In genomic region chrX:154458954-154459829, GRCh38 we compare ENCODE assay signal across 8 cellular contexts. TPM values are rescaled to one million over a fixed set of nuclear protein-coding genes. Genes with fewer than 3 reads are reported as not detected.
DNase-seq lines count a peak whose midpoint lies in the region; ATAC-seq and TF ChIP-seq lines count a peak whose summit lies in the region.

No MANE protein-coding gene starts in this region.

- no peaks in the 10 kb centered on the region for H3K9me3 ChIP-seq in CD4-positive, CD25-positive, alpha-beta regulatory T cell (ENCODE audit: control insufficient read depth in 2 of 2, low read length in 2 of 2)
- H3K9me3 ChIP-seq in HUES6 (ENCODE audit: control insufficient read depth, insufficient read depth, low read depth, low read length) = peaks cover 24% of the 10 kb centered on the region; the same call in 1 of the 2 replicates
- no peaks in the 10 kb centered on the region for H3K9me3 ChIP-seq in trophoblast cell (ENCODE audit: insufficient read depth, low read depth, low read length)

- no CpG with 5 or more reads among the region's 16 CpGs for WGBS in trophoblast cell (ENCODE audit: extremely low coverage, insufficient coverage, insufficient read length)

- peak overlapping the region; percentile 94 for H3K4ac ChIP-seq in trophoblast cell (ENCODE audit: low read depth, low read length)

- H3K4me3 ChIP-seq in CD4-positive, CD25-positive, alpha-beta regulatory T cell (ENCODE audit: low read depth, low read length) = peak overlapping the region; percentile 68
- H3K4me3 ChIP-seq in HUES6 (ENCODE audit: low read depth, low read length) (peak overlapping the region; percentile 75), trophoblast cell (ENCODE audit: low read depth, low read length) (peak overlapping the region; percentile 92)

- ATAC-seq in CD4-positive, CD25-positive, alpha-beta regulatory T cell (ENCODE audit: low read depth in 2 of 2) = peak in 1 of 2 donors; percentile 35
- ATAC-seq in activated B cell treated with CpG ODN at 0.5 μM for 24 hours (ENCODE audit: low read depth) = peak; percentile 41
- no peak for ATAC-seq in GM19395 (IDR thresholded peaks at IDR 0.05; ENCODE audit: unreplicated experiment)

- TF ChIP-seq CTCF in activated B cell treated with CpG ODN at 0.5 μM for 24 hours (IDR thresholded peaks at IDR 0.05) = no peak

- peaks cover 15% of the 10 kb centered on the region for H3K4me1 ChIP-seq in CD4-positive, CD25-positive, alpha-beta regulatory T cell (ENCODE audit: control insufficient read depth, insufficient read depth, low read length, poor library complexity, severe bottlenecking)
- H3K4me1 ChIP-seq in HUES6 (ENCODE audit: control insufficient read depth, insufficient read depth, low read length) (peaks cover 3% of the 10 kb centered on the region; the same call in 1 of the 2 replicates), trophoblast cell (ENCODE audit: control insufficient read depth in 1 of 2, insufficient read depth in 2 of 2, low read length in 2 of 2) (peaks cover 0 to 10% of the 10 kb centered on the region in 2 experiments)

- H2AFZ ChIP-seq in trophoblast cell (ENCODE audit: insufficient read depth, low read length, poor library complexity) = peak overlapping the region; percentile 39

- H3K23ac ChIP-seq in trophoblast cell (ENCODE audit: low read length) = no peak overlapping the region

- no peaks in the 10 kb centered on the region for H3K9me3 Mint-ChIP-seq in CD4-positive, CD25-positive, alpha-beta regulatory T cell
- H3K9me3 Mint-ChIP-seq in activated B cell treated with CpG ODN at 0.5 μM for 24 hours = no peaks in the 10 kb centered on the region

- peak overlapping the region in 1 of 3 donors; percentile 84 for H3K27ac Mint-ChIP-seq in CD4-positive, CD25-positive, alpha-beta regulatory T cell
- H3K27ac Mint-ChIP-seq in activated B cell treated with CpG ODN at 0.5 μM for 24 hours = peak overlapping the region; percentile 30

- peak overlapping the region; percentile 85 to 91 (median 86) for H3K4me3 Mint-ChIP-seq in CD4-positive, CD25-positive, alpha-beta regulatory T cell
- peak overlapping the region; percentile 83 for H3K4me3 Mint-ChIP-seq in activated B cell treated with CpG ODN at 0.5 μM for 24 hours

- peaks cover 3 to 25% (median 6%) of the 10 kb centered on the region in 4 donors for H3K4me1 Mint-ChIP-seq in CD4-positive, CD25-positive, alpha-beta regulatory T cell
- peaks cover 14% of the 10 kb centered on the region for H3K4me1 Mint-ChIP-seq in activated B cell treated with CpG ODN at 0.5 μM for 24 hours

- peak in 2 of 3 donors; percentile 16 to 41 for DNase-seq in CD4-positive, CD25-positive, alpha-beta regulatory T cell
- DNase-seq in activated B cell treated with CpG ODN at 0.5 μM for 24 hours (no peak), germinal center (ENCODE audit: low spot score) (peak; percentile 11), trophoblast cell (no peak), NOMO-1 treated with dmso at 0.1 percent for 144 hours (lab: John Stamatoyannopoulos, UW; ENCODE audit: unreplicated experiment) (no peak), NCI-H774 (lab: John Stamatoyannopoulos, UW) (no peak)

- no peak overlapping the region for H2BK5ac ChIP-seq in trophoblast cell (ENCODE audit: low read depth, low read length, poor library complexity)

- peak overlapping the region; percentile 58 for H3K14ac ChIP-seq in trophoblast cell (ENCODE audit: low read length)

- H3K9ac ChIP-seq in HUES6 (ENCODE audit: low read length) (peak overlapping the region; percentile 63), trophoblast cell (ENCODE audit: low read length) (no peak overlapping the region)

- peak overlapping the region; percentile 1 for H4K12ac ChIP-seq in trophoblast cell (ENCODE audit: low read depth, low read length)

- H3K36me3 Mint-ChIP-seq in CD4-positive, CD25-positive, alpha-beta regulatory T cell = no peaks in the 10 kb centered on the region
- H3K36me3 Mint-ChIP-seq in activated B cell treated with CpG ODN at 0.5 μM for 24 hours (ENCODE audit: low read depth) = peaks cover 19% of the 10 kb centered on the region

- H3K79me2 ChIP-seq in trophoblast cell (ENCODE audit: control insufficient read depth, insufficient read depth, low read length, poor library complexity) = peaks cover 10% of the 10 kb centered on the region

- no peak overlapping the region for H4K8ac ChIP-seq in trophoblast cell (ENCODE audit: low read depth, low read length)

- no peaks in the 10 kb centered on the region for H3K27me3 ChIP-seq in CD4-positive, CD25-positive, alpha-beta regulatory T cell (ENCODE audit: control insufficient read depth, insufficient read depth, low read length)
- H3K27me3 ChIP-seq in HUES6 (ENCODE audit: control insufficient read depth, insufficient read depth, low read length) = no peaks in the 10 kb centered on the region
- H3K27me3 ChIP-seq in trophoblast cell (ENCODE audit: insufficient read depth, low read length) = no peaks in the 10 kb centered on the region

- no peak overlapping the region for H2BK120ac ChIP-seq in trophoblast cell (ENCODE audit: insufficient read depth, low read length, poor library complexity)

- H3K18ac ChIP-seq in trophoblast cell (ENCODE audit: low read length) = peak overlapping the region; percentile 1

- CTCF ChIA-PET in activated B cell treated with CpG ODN at 0.5 μM for 24 hours (lab: Charles Lee) = interaction anchor here (0.7 to 1.4 kb wide), 2 partner anchors 68 to 86 kb away, joined by 3 read pairs; no protein-coding TSS in a partner anchor

- H3K4me2 ChIP-seq in trophoblast cell (ENCODE audit: low read length) = peak overlapping the region; percentile 54

- peak overlapping the region; percentile 76 for H4K91ac ChIP-seq in trophoblast cell (ENCODE audit: low read depth, low read length)

- H2BK12ac ChIP-seq in trophoblast cell (ENCODE audit: low read length) = no peak overlapping the region

- no peak overlapping the region for H2AK5ac ChIP-seq in trophoblast cell (ENCODE audit: low read length)

- peaks cover 8% of the 10 kb centered on the region for H3K79me1 ChIP-seq in trophoblast cell (ENCODE audit: low read length)

- peaks cover 4% of the 10 kb centered on the region for H3K27me3 Mint-ChIP-seq in CD4-positive, CD25-positive, alpha-beta regulatory T cell
- no peaks in the 10 kb centered on the region for H3K27me3 Mint-ChIP-seq in activated B cell treated with CpG ODN at 0.5 μM for 24 hours

- intact Hi-C loops in activated B cell treated with CpG ODN at 0.5 μM for 24 hours (cut with micrococcal nuclease) = loop anchor here (5.0 to 10.0 kb wide), 2 partner anchors 33 to 56 kb away; partner anchors contain the start of genes FAM3A and SLC10A3

- POLR2A ChIA-PET in activated B cell treated with CpG ODN at 0.5 μM for 24 hours (lab: Charles Lee) = interaction anchor here (0.6 to 3.0 kb wide), 12 partner anchors 10 to 68 kb away, joined by 3 to 27 read pairs (median 5); partner anchors contain the start of genes ATP6AP1, FAM3A, RPL10 and SLC10A3

- H3K27ac ChIP-seq in CD4-positive, CD25-positive, alpha-beta regulatory T cell (ENCODE audit: insufficient read depth, low read length, poor library complexity, severe bottlenecking) = peak overlapping the region; percentile 47
- H3K27ac ChIP-seq in HUES6 (ENCODE audit: low read depth, low read length) (no peak overlapping the region), trophoblast cell (ENCODE audit: low read depth, low read length) (no peak overlapping the region)

- peaks cover 5% of the 10 kb centered on the region for H3K36me3 ChIP-seq in CD4-positive, CD25-positive, alpha-beta regulatory T cell (ENCODE audit: control insufficient read depth, insufficient read depth, low read length)
- H3K36me3 ChIP-seq in HUES6 (ENCODE audit: control insufficient read depth, insufficient read depth, low read length) (peaks cover 29% of the 10 kb centered on the region), trophoblast cell (ENCODE audit: control insufficient read depth in 1 of 2, insufficient read depth in 2 of 2, low read length in 2 of 2) (peaks cover 37 to 38% of the 10 kb centered on the region in 2 experiments)

RNA-seq across cellular contexts. Expression of gene PLXNA3, which starts 1.1 kb away (rescaled TPM):
- 64.6 TPM for total RNA-seq in CD4-positive, CD25-positive, alpha-beta regulatory T cell
- 1 to 10 TPM in 1 of 4 donors, under 1 TPM in 3; 0.32 to 1.8 (median 0.34) TPM for polyA plus RNA-seq in CD4-positive, CD25-positive, alpha-beta regulatory T cell
- 58.9 and 69.5 TPM in 2 replicates for total RNA-seq in activated B cell treated with CpG ODN at 0.5 μM for 24 hours
- polyA plus RNA-seq in trophoblast cell (2013) = 43.5 and 48.7 TPM in 2 replicates

RNA-seq across cellular contexts. Expression of gene FAM50A, which starts 15.3 kb away (rescaled TPM):
- 55.1 TPM for total RNA-seq in CD4-positive, CD25-positive, alpha-beta regulatory T cell
- 10 to 100 TPM; 33.7 to 52.5 (median 38.6) TPM for polyA plus RNA-seq in CD4-positive, CD25-positive, alpha-beta regulatory T cell
- 52.5 and 56.0 TPM in 2 replicates for total RNA-seq in activated B cell treated with CpG ODN at 0.5 μM for 24 hours
- polyA plus RNA-seq in trophoblast cell (2013) = 90.4 and 92.5 TPM in 2 replicates

RNA-seq across cellular contexts. Expression of gene LAGE3, which starts 19.9 kb away (rescaled TPM):
- 8.9 TPM for total RNA-seq in CD4-positive, CD25-positive, alpha-beta regulatory T cell
- 10 to 100 TPM; 39.5 to 47.9 (median 43.3) TPM for polyA plus RNA-seq in CD4-positive, CD25-positive, alpha-beta regulatory T cell
- total RNA-seq in activated B cell treated with CpG ODN at 0.5 μM for 24 hours = 16.6 and 18.9 TPM in 2 replicates
- polyA plus RNA-seq in trophoblast cell (2013) = 20.9 and 21.3 TPM in 2 replicates

RNA-seq across cellular contexts. Expression of gene GDI1, which starts 22.2 kb away (rescaled TPM):
- total RNA-seq in CD4-positive, CD25-positive, alpha-beta regulatory T cell = 169 TPM
- polyA plus RNA-seq in CD4-positive, CD25-positive, alpha-beta regulatory T cell = 10 to 100 TPM; 33.7 to 46.3 (median 41.9) TPM
- 112 and 127 TPM in 2 replicates for total RNA-seq in activated B cell treated with CpG ODN at 0.5 μM for 24 hours
- 125 and 126 TPM in 2 replicates for polyA plus RNA-seq in trophoblast cell (2013)

RNA-seq across cellular contexts. Expression of gene UBL4A, which starts 27.2 kb away (rescaled TPM):
- total RNA-seq in CD4-positive, CD25-positive, alpha-beta regulatory T cell = 12.5 TPM
- 10 to 100 TPM; 51.8 to 59.5 (median 55.0) TPM for polyA plus RNA-seq in CD4-positive, CD25-positive, alpha-beta regulatory T cell
- 20.4 and 20.9 TPM in 2 replicates for total RNA-seq in activated B cell treated with CpG ODN at 0.5 μM for 24 hours
- polyA plus RNA-seq in trophoblast cell (2013) = 19.4 and 19.6 TPM in 2 replicates

Comparison
In these comparisons a context has a peak if more than half of its experiments do, and no peak if none do; other contexts are left out.
1. DNase-seq: peak in CD4-positive, CD25-positive, alpha-beta regulatory T cell (2 of 3) and germinal center (single experiment); none in activated B cell treated with CpG ODN at 0.5 μM for 24 hours (single experiment), trophoblast cell (0 of 2), NOMO-1 treated with dmso at 0.1 percent for 144 hours (single experiment) and NCI-H774 (single experiment).
2. Peak in every context shown above with its lines, with median percentiles within 50 percentile points of each other: H3K4me3 ChIP-seq.